Comparison of ENCODE assay signal across 9 cellular contexts in genomic region chr2:288002-288742, GRCh38. TPM values are rescaled to one million over a fixed set of nuclear protein-coding genes. Genes with fewer than 3 reads are reported as not detected.
A peak's percentile ranks its signal among the peaks of the same experiment; 100 is the strongest.
DNase-seq lines count a peak whose midpoint lies in the region; ATAC-seq and TF ChIP-seq lines count a peak whose summit lies in the region.
"Had no signal": no experiment of that assay in that cellular context is flagged by ENCODE, and none has a peak within 500 bp of the region (broad histone marks: within the 10 kb centered on the region; RNA-seq: fewer than 3 reads in every experiment).

Gene ALKAL2, minus strand, starts transcription at chr2:288091. Its CDS starts 256 bp downstream, at chr2:287835.

- H3K27ac ChIP-seq in coronary artery = peak within 1 kb of the TSS in 1 of 2 donors; percentile 33
- H3K27ac ChIP-seq: VCaP had no signal

- peak within 1 kb of the TSS; percentile 55 for H3K4me3 Mint-ChIP-seq in mesothelial cell of epicardium

- peak within 1 kb of the TSS; percentile 74 for H3K4me3 ChIP-seq in coronary artery

- peak; percentile 28 for ATAC-seq in HG02759 (IDR thresholded peaks at IDR 0.05; ENCODE audit: unreplicated experiment)
- no peak for ATAC-seq in HG03045 (IDR thresholded peaks at IDR 0.05; ENCODE audit: unreplicated experiment)

- in situ Hi-C loops in ACHN (cut with HindIII; ENCODE audit: low pct_ligation_motif_present, low pct_unique_long_range_greater_than_20kb, low sequenced_read_pairs) = no loop called here

- no peaks in the 10 kb centered on the region for H3K9me3 Mint-ChIP-seq in mesothelial cell of epicardium

- TF ChIP-seq CTCF in coronary artery (IDR thresholded peaks at IDR 0.05) = no peak
- no peak for TF ChIP-seq CTCF in mesothelial cell of epicardium (IDR thresholded peaks at IDR 0.05; ENCODE audit: unreplicated experiment)

- DNase-seq in ACHN = peak; percentile 27
- no peak for DNase-seq in coronary artery (ENCODE audit: low spot score)
- no peak for DNase-seq in mesothelial cell of epicardium (ENCODE audit: low spot score in 2 of 2, unreplicated experiment in 2 of 2)
- DNase-seq in kidney glomerular epithelial cell (lab: John Stamatoyannopoulos, UW) = no peak
- DNase-seq in cerebellar nuclear complex (lab: John Stamatoyannopoulos, UW) = no peak
- DNase-seq in AML-193 (lab: John Stamatoyannopoulos, UW) = no peak

- H3K27ac Mint-ChIP-seq in mesothelial cell of epicardium = no peak within 1 kb of the TSS

- peaks cover 14% of the 10 kb centered on the region for H3K4me1 Mint-ChIP-seq in mesothelial cell of epicardium

- H3K36me3 Mint-ChIP-seq in mesothelial cell of epicardium = no peaks in the 10 kb centered on the region

- H3K27me3 Mint-ChIP-seq in mesothelial cell of epicardium (ENCODE audit: low read depth) = peaks cover 76% of the 10 kb centered on the region

RNA-seq across cellular contexts. Expression of gene ALKAL2, which starts in this region (rescaled TPM):
- total RNA-seq in mesothelial cell of epicardium = 0.50 to 1.4 TPM (median 1.1 TPM) in 3 replicates
